Comparison of ENCODE assay signal across 8 cellular contexts in the genomic region with DNA sequence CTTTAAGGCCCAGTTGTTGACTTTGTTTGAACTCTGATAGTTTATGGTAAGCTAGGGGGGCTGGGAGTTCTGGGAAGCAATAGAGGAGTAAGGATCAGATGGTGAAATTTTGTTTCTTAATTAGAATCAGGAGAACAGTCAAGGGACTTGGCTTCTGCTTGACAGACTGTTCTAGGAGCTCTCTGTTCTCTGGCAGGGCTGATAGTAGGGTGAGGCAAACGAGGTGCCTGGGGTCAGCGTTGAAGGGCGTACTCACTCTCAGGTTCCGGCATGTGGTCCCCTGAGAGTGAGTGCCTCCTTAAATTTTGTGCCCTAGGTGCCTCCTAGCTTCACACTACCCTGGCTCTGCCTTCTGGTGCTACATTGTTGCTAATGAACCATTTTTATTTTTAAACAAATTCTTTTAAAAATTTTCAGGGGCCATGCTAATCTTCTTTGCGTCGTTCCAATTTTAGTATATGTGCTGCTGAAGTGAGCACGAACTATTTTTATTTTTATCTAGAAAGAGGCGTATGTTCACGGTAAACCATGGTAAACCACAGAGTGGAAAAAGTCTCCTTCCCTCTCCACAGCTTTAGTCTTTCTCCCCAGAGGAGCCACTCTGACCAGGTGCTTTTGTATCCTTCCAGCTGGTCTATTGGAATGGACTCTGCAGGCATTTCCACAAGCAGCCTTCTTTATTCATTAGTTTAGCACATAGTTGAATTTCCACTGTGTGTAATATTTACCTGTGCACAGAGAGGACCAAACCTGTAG. TPM values are rescaled to one million over a fixed set of nuclear protein-coding genes. Genes with fewer than 3 reads are reported as not detected.
DNase-seq lines count a peak whose midpoint lies in the region; ATAC-seq and TF ChIP-seq lines count a peak whose summit lies in the region.

No MANE protein-coding gene starts in this region.

- H3K36me3 ChIP-seq in OCI-LY3 (replicated peaks; ENCODE audit: low read depth, low read length) (peaks cover 33% of the 10 kb centered on the region), heart right ventricle (peaks cover 0 to 46% (median 2%) of the 10 kb centered on the region in 9 donors), PC-9 (ENCODE audit: low read depth) (no peaks in the 10 kb centered on the region), WERI-Rb-1 (peaks cover 36% of the 10 kb centered on the region)

- peak; percentile 77 for ATAC-seq in Right ventricle myocardium inferior
- peak; percentile 18 to 81 (median 64) for ATAC-seq in heart right ventricle

- intact Hi-C loops in Right ventricle myocardium inferior (cut with DNase I) = loop anchor here (2.0 kb wide), 1 partner anchor 19 kb away; the partner anchor contains the start of gene SLC7A6
- intact Hi-C loops in cardiac septum (cut with DNase I) = no loop called here
- intact Hi-C loops in heart right ventricle (cut with DNase I) = loop anchor here in 1 of 10 donors (2.0 kb wide), 1 partner anchor 19 kb away; the partner anchor contains the start of gene SLC7A6
- intact Hi-C loops in PC-9 (cut with micrococcal nuclease; ENCODE audit: unreplicated experiment) = no loop called here

- H3K9me2 ChIP-seq in PC-9 (ENCODE audit: insufficient read depth) = no peaks in the 10 kb centered on the region

- no TSS peak for BruUV-seq in PC-9 (replicated peaks; lab: Mats Ljungman, UMichigan)

- 44 to 54% methylated on average over 9 of the region's 9 CpGs for WGBS in heart right ventricle, 2 donors

- TF ChIP-seq CTCF in OCI-LY3 (IDR thresholded peaks at IDR 0.05; ENCODE audit: low read depth, low read length) (no peak), heart right ventricle (IDR thresholded peaks at IDR 0.05) (no peak), PC-9 (conservative IDR thresholded peaks at IDR 0.05) (no peak), WERI-Rb-1 (IDR thresholded peaks at IDR 0.05; ENCODE audit: low read depth, low read length) (no peak)

- H3K9me3 ChIP-seq in OCI-LY3 (ENCODE audit: insufficient read depth, low read length) (no peaks in the 10 kb centered on the region), heart right ventricle (no peaks in the 10 kb centered on the region), PC-9 (ENCODE audit: insufficient read depth, low read depth) (no peaks in the 10 kb centered on the region), WERI-Rb-1 (ENCODE audit: severe bottlenecking) (no peaks in the 10 kb centered on the region)

- H3K4me3 ChIP-seq in OCI-LY3 (ENCODE audit: low read length) (peak overlapping the region; percentile 64), heart right ventricle (peak overlapping the region in 1 of 10 donors; percentile 12), PC-9 (no peak overlapping the region), WERI-Rb-1 (ENCODE audit: low read depth, low read length) (no peak overlapping the region)

- POLR2A ChIA-PET in PC-9 (lab: Charles Lee; ENCODE audit: unreplicated experiment) = no interaction called here

- DNase-seq in Right ventricle myocardium inferior (ENCODE audit: missing footprints) (no peak), cardiac septum (ENCODE audit: low spot score) (no peak), heart right ventricle (no peak), HK-2 (ENCODE audit: unreplicated experiment) (no peak), amniotic stem cell (lab: John Stamatoyannopoulos, UW) (no peak), PC-9 (no peak), WERI-Rb-1 (no peak)

- no peak overlapping the region for H2AFZ ChIP-seq in OCI-LY3 (ENCODE audit: low read depth, low read length)
- no peak overlapping the region for H2AFZ ChIP-seq in PC-9

- H3K4me1 ChIP-seq in OCI-LY3 (ENCODE audit: low read length) (peaks cover 41% of the 10 kb centered on the region), heart right ventricle (peaks cover 32 to 100% (median 81%) of the 10 kb centered on the region in 9 donors), PC-9 (replicated peaks; ENCODE audit: insufficient read depth) (0 out of 2 replicates have a peak, but pooled peaks cover 7% of the 10 kb centered on the region)

- H3F3A ChIP-seq in PC-9 (ENCODE audit: insufficient read depth, low read depth) = no peaks in the 10 kb centered on the region

- H3K27me3 ChIP-seq in OCI-LY3 (ENCODE audit: low read depth, low read length) (no peaks in the 10 kb centered on the region), heart right ventricle (no peaks in the 10 kb centered on the region), PC-9 (ENCODE audit: insufficient read depth, low read depth) (no peaks in the 10 kb centered on the region), WERI-Rb-1 (ENCODE audit: insufficient read depth, low read depth, severe bottlenecking) (no peaks in the 10 kb centered on the region)

- CTCF ChIA-PET in PC-9 (lab: Charles Lee) = no interaction called here

- H3K4me2 ChIP-seq in OCI-LY3 (ENCODE audit: low read length) (peak overlapping the region; percentile 96), PC-9 (no peak overlapping the region)

- H4K20me1 ChIP-seq in OCI-LY3 (ENCODE audit: insufficient read depth, low read length) (peaks cover 18% of the 10 kb centered on the region), PC-9 (ENCODE audit: insufficient read depth) (peaks cover 13% of the 10 kb centered on the region)

- H3K9ac ChIP-seq in OCI-LY3 (ENCODE audit: low read length) = peak overlapping the region; percentile 47; the same call in 1 of the 2 replicates

- H3K79me2 ChIP-seq in OCI-LY3 (ENCODE audit: low read length) (peaks cover 25% of the 10 kb centered on the region), PC-9 (ENCODE audit: low read depth) (no peaks in the 10 kb centered on the region)

- peak overlapping the region; percentile 71 for H3K27ac ChIP-seq in OCI-LY3 (ENCODE audit: low read length)
- H3K27ac ChIP-seq in heart right ventricle = peak overlapping the region; percentile 67 to 88 (median 81)
- H3K27ac ChIP-seq in PC-9 = no peak overlapping the region
- H3K27ac ChIP-seq in WERI-Rb-1 = no peak overlapping the region

RNA-seq across cellular contexts. Expression of gene SLC7A6, which starts 19.7 kb away (rescaled TPM):
- total RNA-seq in Right ventricle myocardium inferior (33.7 TPM), cardiac septum (42.4 TPM), heart right ventricle (10 to 100 TPM; 28.4 to 59.2 (median 42.4) TPM), PC-9 (2021) (28.6 and 44.7 TPM in 2 replicates)
- polyA plus RNA-seq in heart right ventricle = 10 to 100 TPM; 22.6 to 85.6 TPM

RNA-seq across cellular contexts. Expression of gene SLC7A6OS, which starts 26.7 kb away (rescaled TPM):
- total RNA-seq in Right ventricle myocardium inferior (12.4 TPM), cardiac septum (14.5 TPM), heart right ventricle (10 to 100 TPM in 9 of 10 donors, 1 to 10 TPM in 1; 9.9 to 14.4 (median 12.8) TPM), PC-9 (2021) (14.2 and 17.2 TPM in 2 replicates)
- polyA plus RNA-seq in heart right ventricle = 1 to 10 TPM; 7.3 to 9.6 TPM

RNA-seq across cellular contexts. Expression of gene PRMT7, which starts 26.8 kb away (rescaled TPM):
- 28.9 TPM for total RNA-seq in Right ventricle myocardium inferior
- total RNA-seq in cardiac septum = 24.2 TPM
- total RNA-seq in heart right ventricle = 10 to 100 TPM; 22.0 to 39.2 (median 30.7) TPM
- 10 to 100 TPM; 18.1 to 57.8 TPM for polyA plus RNA-seq in heart right ventricle
- 47.5 and 65.7 TPM in 2 replicates for total RNA-seq in PC-9 (2021)

RNA-seq across cellular contexts. Expression of gene PLA2G15, which starts 38.8 kb away (rescaled TPM):
- 43.8 TPM for total RNA-seq in Right ventricle myocardium inferior
- total RNA-seq in cardiac septum = 46.7 TPM
- total RNA-seq in heart right ventricle = 10 to 100 TPM; 31.0 to 62.1 (median 44.0) TPM
- 10 to 100 TPM; 33.1 to 33.7 TPM for polyA plus RNA-seq in heart right ventricle
- total RNA-seq in PC-9 (2021) = 13.4 and 14.0 TPM in 2 replicates

RNA-seq across cellular contexts. Expression of gene ESRP2, which starts 48.1 kb away (rescaled TPM):
- total RNA-seq in Right ventricle myocardium inferior = 0.41 TPM
- not detected for total RNA-seq in cardiac septum
- 1 to 10 TPM in 1 of 10 donors, under 1 TPM in 9; 0.07 to 1.0 (median 0.44) TPM for total RNA-seq in heart right ventricle
- under 1 TPM; 0.25 to 0.66 TPM for polyA plus RNA-seq in heart right ventricle
- total RNA-seq in PC-9 (2021) = 36.4 and 45.0 TPM in 2 replicates

Comparison
In these comparisons a context has a peak if more than half of its experiments do, and no peak if none do; other contexts are left out.
1. H3K27ac ChIP-seq: peak in OCI-LY3 (single experiment) and heart right ventricle (10 of 10); none in PC-9 (single experiment) and WERI-Rb-1 (single experiment).